10 cellular contexts compared by ENCODE assay signal in genomic region chr11:111694851-111695250, GRCh38.
DNase-seq lines count a peak whose midpoint lies in the region; ATAC-seq, FAIRE-seq and TF ChIP-seq lines count a peak whose summit lies in the region.
"Had no signal": no experiment of that assay in that cellular context is flagged by ENCODE, and none has a peak within 500 bp of the region (broad histone marks: within the 10 kb centered on the region; RNA-seq: fewer than 3 reads in every experiment).

No MANE protein-coding gene starts in this region.

- CTCF ChIA-PET in HEK293T (lab: Yijun Ruan, JAX) (interaction anchor here (0.8 kb wide), 1 partner anchor 16 kb away, joined by 8 read pairs; no protein-coding TSS in a partner anchor), RWPE1 (lab: Yijun Ruan, JAX) (interaction anchor here (0.6 kb wide), 1 partner anchor 1494 kb away, joined by 3 read pairs; no protein-coding TSS in a partner anchor)

- H3K27me3 ChIP-seq in heart right ventricle (no peaks in the 10 kb centered on the region), small intestine (ENCODE audit: control insufficient read depth in 2 of 2, insufficient read depth in 2 of 2, low read length in 2 of 2) (no peaks in the 10 kb centered on the region)

- ATAC-seq in heart right ventricle (peak in 5 of 8 donors; percentile 18 to 92 (median 52)), HG02981 (IDR thresholded peaks at IDR 0.05; ENCODE audit: unreplicated experiment) (no peak), HG02870 (IDR thresholded peaks at IDR 0.05; ENCODE audit: unreplicated experiment) (no peak)
- ATAC-seq: GM23338 had no signal

- H3K9me3 ChIP-seq in heart right ventricle (no peaks in the 10 kb centered on the region), small intestine (ENCODE audit: control insufficient read depth, low read depth) (no peaks in the 10 kb centered on the region)

- H3K4me3 ChIP-seq in heart right ventricle = no peak overlapping the region
- H3K4me3 ChIP-seq in small intestine (ENCODE audit: low read depth in 1 of 2, low read length in 2 of 2) = no peak overlapping the region
- H3K4me3 ChIP-seq: GM23338 had no signal

- DNase-seq in HEK293T (ENCODE audit: extremely low spot score) = peak; percentile 10
- DNase-seq in SK-MEL-5 (ENCODE audit: low read depth, low spot score) = peak; percentile 96
- DNase-seq in heart right ventricle = no peak
- peak; percentile 2 for DNase-seq in small intestine
- no peak for DNase-seq in RWPE1 (ENCODE audit: low spot score)
- DNase-seq in occipital lobe (lab: John Stamatoyannopoulos, UW) = no peak
- DNase-seq: activated CD8-positive, alpha-beta memory T cell treated with anti-CD3 and anti-CD28 coated beads, Interleukin-2, amount 50 U/mL, for 48 hours had no signal

- in situ Hi-C loops in SK-MEL-5 (cut with HindIII; ENCODE audit: low pct_unique_long_range_greater_than_20kb, low sequenced_read_pairs) = no loop called here

- intact Hi-C loops in heart right ventricle (cut with DNase I) = no loop called here

- H3K27ac ChIP-seq in heart right ventricle (peak overlapping the region in 5 of 10 donors; percentile 33 to 61 (median 43)), small intestine (ENCODE audit: low read depth in 1 of 2, low read length in 1 of 2) (no peak overlapping the region), RWPE1 (no peak overlapping the region)

- POLR2A ChIA-PET in HEK293T (lab: Yijun Ruan, JAX) = no interaction called here
- POLR2A ChIA-PET in RWPE1 (lab: Yijun Ruan, JAX; ENCODE audit: low non-redundant PET) = no interaction called here

- peaks cover 0 to 29% (median 0%) of the 10 kb centered on the region in 9 donors for H3K36me3 ChIP-seq in heart right ventricle
- no peaks in the 10 kb centered on the region for H3K36me3 ChIP-seq in small intestine (ENCODE audit: control insufficient read depth in 2 of 2, insufficient read depth in 2 of 2, low read length in 2 of 2)

- TF ChIP-seq CTCF in heart right ventricle (IDR thresholded peaks at IDR 0.05) (no peak), RWPE1 (conservative IDR thresholded peaks at IDR 0.05; ENCODE audit: low read depth) (no peak)

- H3K4me1 ChIP-seq in heart right ventricle (peaks cover 2 to 52% (median 30%) of the 10 kb centered on the region in 9 donors), small intestine (ENCODE audit: control insufficient read depth in 2 of 2, insufficient read depth in 1 of 2, low read depth in 1 of 2, low read length in 1 of 2) (peaks cover 0 to 2% of the 10 kb centered on the region in 2 donors)

- no peak for FAIRE-seq in small intestine (lab: Jason Lieb, UNC)

- 22 to 35% methylated on average over 4 of the region's 4 CpGs for WGBS in heart right ventricle, 2 donors
- 60 to 89% (median 77%) methylated on average over 4 of the region's 4 CpGs for WGBS in small intestine, 3 donors

TF ChIP-seq in HEK293T, 16 proteins besides CTCF, POLR2A, EP300 and RAD21:
- TF ChIP-seq PKNOX1 (IDR thresholded peaks at IDR 0.05) (peak; percentile 83), ELF4 (IDR thresholded peaks at IDR 0.05) (no peak), ZNF384 (IDR thresholded peaks at IDR 0.05) (no peak)

Comparison
In these comparisons a context has a peak if more than half of its experiments do, and no peak if none do; other contexts are left out.
1. DNase-seq: peak in HEK293T (single experiment), SK-MEL-5 (single experiment) and small intestine (single experiment); none in heart right ventricle (0 of 2), RWPE1 (single experiment) and occipital lobe (single experiment).
2. ATAC-seq: peak in heart right ventricle (5 of 8); none in HG02981 (single experiment) and HG02870 (single experiment).